In the genomic region with DNA sequence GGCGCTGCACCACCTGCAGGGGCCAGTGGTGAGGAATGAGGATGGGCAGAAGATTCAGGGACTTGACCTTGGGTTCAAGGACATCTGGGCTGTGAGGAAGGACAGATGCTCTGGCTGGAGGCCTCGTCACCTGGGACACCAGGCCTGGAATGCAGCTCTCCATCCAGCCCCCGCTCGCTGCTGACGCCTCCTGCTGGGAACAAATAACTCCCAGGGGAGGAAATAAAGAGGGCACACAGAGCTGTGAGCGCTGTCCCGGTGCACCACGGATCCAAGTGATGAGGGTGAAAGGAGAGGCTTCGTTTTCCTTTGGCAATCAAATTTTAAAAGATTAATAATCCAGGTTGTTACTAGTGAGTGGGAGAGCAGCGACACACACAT, we compare ENCODE assay signal across 15 cellular contexts.
"Had no signal": no experiment of that assay in that cellular context is flagged by ENCODE, and none has a peak within 500 bp of the region (broad histone marks: within the 10 kb centered on the region; RNA-seq: fewer than 3 reads in every experiment).

No MANE protein-coding gene starts in this region.

- H3K27ac ChIP-seq: pancreas, sigmoid colon, spleen, thoracic aorta, upper lobe of right lung had no signal

- H3K27me3 ChIP-seq: sigmoid colon had no signal

- H3K4me1 ChIP-seq: pancreas, upper lobe of right lung had no signal

- H3K9me3 Mint-ChIP-seq: activated CD4-positive, alpha-beta T cell treated with anti-CD3 and anti-CD28 coated beads, Interleukin-2, amount 10 ng/mL, durations not matched to agents 24 days and 14 days; activated naive CD8-positive, alpha-beta T cell treated with anti-CD3 and anti-CD28 coated beads, Interleukin-2, amount 10 ng/mL, durations not matched to agents 7 days and 5 days; activated T-cell treated with anti-CD3 and anti-CD28 coated beads, Interleukin-2, amount 50 U/mL, for 72 hours had no signal

- H3K4me3 Mint-ChIP-seq: activated CD4-positive, alpha-beta T cell treated with anti-CD3 and anti-CD28 coated beads, Interleukin-2, amount 10 ng/mL, durations not matched to agents 24 days and 14 days; activated naive CD8-positive, alpha-beta T cell treated with anti-CD3 and anti-CD28 coated beads, Interleukin-2, amount 10 ng/mL, durations not matched to agents 7 days and 5 days; activated T-cell treated with anti-CD3 and anti-CD28 coated beads, Interleukin-2, amount 50 U/mL, for 72 hours had no signal

- H3K27me3 Mint-ChIP-seq: activated CD4-positive, alpha-beta T cell treated with anti-CD3 and anti-CD28 coated beads, Interleukin-2, amount 10 ng/mL, durations not matched to agents 24 days and 14 days; activated naive CD8-positive, alpha-beta T cell treated with anti-CD3 and anti-CD28 coated beads, Interleukin-2, amount 10 ng/mL, durations not matched to agents 7 days and 5 days had no signal

- H3K4me3 ChIP-seq: lung, pancreas, sigmoid colon, spleen, thoracic aorta, upper lobe of right lung had no signal

- H3K36me3 ChIP-seq: pancreas, sigmoid colon, spleen, thoracic aorta, upper lobe of right lung had no signal

- H3K27ac Mint-ChIP-seq: activated CD4-positive, alpha-beta T cell treated with anti-CD3 and anti-CD28 coated beads, Interleukin-2, amount 10 ng/mL, durations not matched to agents 24 days and 14 days; activated naive CD8-positive, alpha-beta T cell treated with anti-CD3 and anti-CD28 coated beads, Interleukin-2, amount 10 ng/mL, durations not matched to agents 7 days and 5 days; activated T-cell treated with anti-CD3 and anti-CD28 coated beads, Interleukin-2, amount 50 U/mL, for 72 hours had no signal

- H3K36me3 Mint-ChIP-seq: activated naive CD8-positive, alpha-beta T cell treated with anti-CD3 and anti-CD28 coated beads, Interleukin-2, amount 10 ng/mL, durations not matched to agents 7 days and 5 days had no signal

- H3K4me1 Mint-ChIP-seq: activated CD4-positive, alpha-beta T cell treated with anti-CD3 and anti-CD28 coated beads, Interleukin-2, amount 10 ng/mL, durations not matched to agents 24 days and 14 days; activated naive CD8-positive, alpha-beta T cell treated with anti-CD3 and anti-CD28 coated beads, Interleukin-2, amount 10 ng/mL, durations not matched to agents 7 days and 5 days had no signal

- H3K9me3 ChIP-seq: pancreas, sigmoid colon, spleen, thoracic aorta, upper lobe of right lung had no signal

- DNase-seq: activated CD4-positive, CD25-positive, alpha-beta regulatory T cell; activated CD8-positive, alpha-beta memory T cell treated with anti-CD3 and anti-CD28 coated beads, Interleukin-2, amount 50 U/mL, for 48 hours; activated gamma-delta T cell treated with Interleukin-2 at 50 U/mL for 16 hours; activated naive CD8-positive, alpha-beta T cell treated with anti-CD3 and anti-CD28 coated beads, Interleukin-2, amount 10 ng/mL, durations not matched to agents 7 days and 5 days; effector CD8-positive, alpha-beta T cell; foreskin fibroblast; left cardiac atrium; sigmoid colon; spleen; upper lobe of right lung had no signal

- ATAC-seq: activated T-cell treated with anti-CD3 and anti-CD28 coated beads, Interleukin-2, amount 50 U/mL, for 72 hours; left cardiac atrium; upper lobe of right lung had no signal
